Comparison of ENCODE assay signal across 11 cellular contexts in genomic region chr6:149451361-149452061, GRCh38.
DNase-seq lines count a peak whose midpoint lies in the region.
"Had no signal": no experiment of that assay in that cellular context is flagged by ENCODE, and none has a peak within 500 bp of the region (broad histone marks: within the 10 kb centered on the region; RNA-seq: fewer than 3 reads in every experiment).

No MANE protein-coding gene starts in this region.

- H3K4me1 Mint-ChIP-seq in T-helper 2 cell treated with Interferon-gamma antibody and Interleukin-4, amounts not matched to agents 5 μg/mL and 100 μg/mL, for 36 hours (ENCODE audit: low read depth) = no peaks in the 10 kb centered on the region

- peaks cover 7% of the 10 kb centered on the region for H3K36me3 Mint-ChIP-seq in T-helper 2 cell treated with Interferon-gamma antibody and Interleukin-4, amounts not matched to agents 5 μg/mL and 100 μg/mL, for 36 hours (ENCODE audit: low read depth)

- 0 out of 2 replicates have a peak, but pooled peaks cover 3% of the 10 kb centered on the region for H3K4me1 ChIP-seq in HUES6 (ENCODE audit: control insufficient read depth, insufficient read depth, low read length)

- H3K36me3 ChIP-seq in HUES6 (ENCODE audit: control insufficient read depth, insufficient read depth, low read length) = no peaks in the 10 kb centered on the region

- H3K27me3 Mint-ChIP-seq in T-helper 2 cell treated with Interferon-gamma antibody and Interleukin-4, amounts not matched to agents 5 μg/mL and 100 μg/mL, for 36 hours (ENCODE audit: low read depth) = no peaks in the 10 kb centered on the region
- H3K27me3 Mint-ChIP-seq: activated naive CD4-positive, alpha-beta T cell treated with anti-CD3 and anti-CD28 coated beads, Interleukin-2, amount 50 U/mL, for 24 hours had no signal

- H3K4me3 ChIP-seq in HUES6 (ENCODE audit: low read depth, low read length) = peak overlapping the region; percentile 70
- peak overlapping the region; percentile 17 to 41 (median 34) for H3K4me3 ChIP-seq in skin epidermis

- no peak overlapping the region for H3K27ac Mint-ChIP-seq in T-helper 2 cell treated with Interferon-gamma antibody and Interleukin-4, amounts not matched to agents 5 μg/mL and 100 μg/mL, for 36 hours
- H3K27ac Mint-ChIP-seq: activated naive CD4-positive, alpha-beta T cell treated with anti-CD3 and anti-CD28 coated beads, Interleukin-2, amount 50 U/mL, for 24 hours had no signal

- peaks cover 34% of the 10 kb centered on the region for H3K27me3 ChIP-seq in HUES6 (ENCODE audit: control insufficient read depth, insufficient read depth, low read length)

- H3K9ac ChIP-seq in HUES6 (ENCODE audit: low read length) = no peak overlapping the region

- H3K27ac ChIP-seq in HUES6 (ENCODE audit: low read depth, low read length) (no peak overlapping the region), skin epidermis (peak overlapping the region in 9 of 21 experiments; percentile 1 to 69 (median 52))

- no peak overlapping the region for H3K4me3 Mint-ChIP-seq in T-helper 2 cell treated with Interferon-gamma antibody and Interleukin-4, amounts not matched to agents 5 μg/mL and 100 μg/mL, for 36 hours
- H3K4me3 Mint-ChIP-seq: activated naive CD4-positive, alpha-beta T cell treated with anti-CD3 and anti-CD28 coated beads, Interleukin-2, amount 50 U/mL, for 24 hours had no signal

- no peaks in the 10 kb centered on the region for H3K9me3 Mint-ChIP-seq in T-helper 2 cell treated with Interferon-gamma antibody and Interleukin-4, amounts not matched to agents 5 μg/mL and 100 μg/mL, for 36 hours
- H3K9me3 Mint-ChIP-seq: activated naive CD4-positive, alpha-beta T cell treated with anti-CD3 and anti-CD28 coated beads, Interleukin-2, amount 50 U/mL, for 24 hours had no signal

- DNase-seq in astrocyte of the hippocampus (ENCODE audit: low read depth, low spot score) (peak; percentile 47), islet precursor cell (peak; percentile 77), GOT3 (lab: John Stamatoyannopoulos, UW) (no peak), GF-D8 (lab: John Stamatoyannopoulos, UW) (no peak), NOMO-1 (lab: John Stamatoyannopoulos, UW; ENCODE audit: unreplicated experiment in 2 of 2) (no peak)
- no peak for DNase-seq in T-helper 2 cell treated with Interferon-gamma antibody and Interleukin-4, amounts not matched to agents 5 μg/mL and 100 μg/mL, for 36 hours (ENCODE audit: low spot score)
- DNase-seq: hippocampal formation; stimulated activated CD4-positive, alpha-beta T cell treated with anti-CD3 and anti-CD28 coated beads, Interleukin-4, amount 100 ng/mL, for 4 hours had no signal

- no peaks in the 10 kb centered on the region for H3K9me3 ChIP-seq in HUES6 (ENCODE audit: control insufficient read depth, insufficient read depth, low read depth, low read length)

Comparison
In these comparisons a context has a peak if more than half of its experiments do, and no peak if none do; other contexts are left out.
1. DNase-seq: peak in astrocyte of the hippocampus (single experiment) and islet precursor cell (single experiment); none in GOT3 (single experiment), GF-D8 (single experiment), NOMO-1 (0 of 2) and T-helper 2 cell treated with Interferon-gamma antibody and Interleukin-4, amounts not matched to agents 5 μg/mL and 100 μg/mL, for 36 hours (single experiment).